Comparison of ENCODE assay signal across 9 cellular contexts in the genomic region with DNA sequence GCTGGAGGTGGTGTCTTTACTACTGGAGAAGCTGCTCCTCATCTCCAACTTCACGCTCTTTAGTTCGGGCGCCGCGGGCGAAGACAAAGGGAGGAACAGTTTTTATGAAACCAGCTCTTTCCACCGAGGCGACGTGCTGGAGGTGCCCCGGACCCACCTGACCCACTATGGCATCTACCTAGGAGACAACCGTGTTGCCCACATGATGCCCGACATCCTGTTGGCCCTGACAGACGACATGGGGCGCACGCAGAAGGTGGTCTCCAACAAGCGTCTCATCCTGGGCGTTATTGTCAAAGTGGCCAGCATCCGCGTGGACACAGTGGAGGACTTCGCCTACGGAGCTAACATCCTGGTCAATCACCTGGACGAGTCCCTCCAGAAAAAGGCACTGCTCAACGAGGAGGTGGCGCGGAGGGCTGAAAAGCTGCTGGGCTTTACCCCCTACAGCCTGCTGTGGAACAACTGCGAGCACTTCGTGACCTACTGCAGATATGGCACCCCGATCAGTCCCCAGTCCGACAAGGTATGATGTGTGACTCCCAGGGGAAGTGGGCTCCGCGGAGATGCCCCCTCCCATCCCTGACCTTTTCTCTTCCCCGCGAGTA. TPM values are rescaled to one million over a fixed set of nuclear protein-coding genes. Genes with fewer than 3 reads are reported as not detected.
DNase-seq lines count a peak whose midpoint lies in the region; ATAC-seq and TF ChIP-seq lines count a peak whose summit lies in the region.
"Had no signal": no experiment of that assay in that cellular context is flagged by ENCODE, and none has a peak within 500 bp of the region (broad histone marks: within the 10 kb centered on the region; RNA-seq: fewer than 3 reads in every experiment).

No MANE protein-coding gene starts in this region.

- H2AFZ ChIP-seq in mesenchymal stem cell (ENCODE audit: low read depth, low read length), result no peak overlapping the region

- intact Hi-C loops in testis (cut with DNase I; ENCODE audit: low total_unique reads), result no loop called here

- H3K27me3 Mint-ChIP-seq in activated CD8-positive, alpha-beta memory T cell treated with anti-CD3 and anti-CD28 coated beads, Interleukin-2, amount 10 ng/mL, durations not matched to agents 7 days and 5 days, result peaks cover 78% of the 10 kb centered on the region

- H4K8ac ChIP-seq in mesenchymal stem cell (ENCODE audit: low read length), result no peak overlapping the region

- H3K36me3 ChIP-seq in brain microvascular endothelial cell (replicated peaks) (no peaks in the 10 kb centered on the region), mesenchymal stem cell (ENCODE audit: control insufficient read depth in 1 of 2, insufficient read depth in 2 of 2, low read depth in 1 of 2, low read length in 2 of 2) (peaks cover 0 to 3% of the 10 kb centered on the region in 2 experiments), testis (ENCODE audit: low read depth, missing control alignments) (no peaks in the 10 kb centered on the region)

- no peak overlapping the region for H3K18ac ChIP-seq in mesenchymal stem cell (ENCODE audit: low read depth in 1 of 2, low read length in 2 of 2)

- no peak for TF ChIP-seq POLR2A in testis (IDR thresholded peaks at IDR 0.05)

- H3K4me3 Mint-ChIP-seq in activated CD8-positive, alpha-beta memory T cell treated with anti-CD3 and anti-CD28 coated beads, Interleukin-2, amount 10 ng/mL, durations not matched to agents 7 days and 5 days, result peak overlapping the region; percentile 71

- H3K27me3 ChIP-seq in brain microvascular endothelial cell (replicated peaks), result peaks cover 50% of the 10 kb centered on the region
- peaks cover 55 to 64% of the 10 kb centered on the region in 2 experiments for H3K27me3 ChIP-seq in mesenchymal stem cell (ENCODE audit: control insufficient read depth in 1 of 2, insufficient read depth in 1 of 2, low read length in 2 of 2)
- H3K27me3 ChIP-seq in testis, result no peaks in the 10 kb centered on the region

- H3K36me3 Mint-ChIP-seq in activated CD8-positive, alpha-beta memory T cell treated with anti-CD3 and anti-CD28 coated beads, Interleukin-2, amount 10 ng/mL, durations not matched to agents 7 days and 5 days, result no peaks in the 10 kb centered on the region

- H3K27ac ChIP-seq in brain microvascular endothelial cell (no peak overlapping the region), mesenchymal stem cell (ENCODE audit: low read length, poor library complexity, severe bottlenecking) (no peak overlapping the region), testis (no peak overlapping the region)

- no peak for TF ChIP-seq CTCF in brain microvascular endothelial cell (IDR thresholded peaks at IDR 0.05; ENCODE audit: low read depth, low read length, missing control alignments)
- TF ChIP-seq CTCF in testis (IDR thresholded peaks at IDR 0.05), result no peak

- no peak overlapping the region for H2BK120ac ChIP-seq in mesenchymal stem cell (ENCODE audit: low read depth, low read length)

- CTCF ChIA-PET in activated CD8-positive, alpha-beta memory T cell treated with anti-CD3 and anti-CD28 coated beads, Interleukin-2, amount 10 ng/mL, durations not matched to agents 7 days and 5 days (lab: Charles Lee), result interaction anchor here (0.7 kb wide), 1 partner anchor 699 kb away, joined by 3 read pairs; no protein-coding TSS in a partner anchor

- no peak for ATAC-seq in activated CD8-positive, alpha-beta memory T cell treated with anti-CD3 and anti-CD28 coated beads, Interleukin-2, amount 10 ng/mL, durations not matched to agents 7 days and 5 days
- ATAC-seq in HG02870 (IDR thresholded peaks at IDR 0.05; ENCODE audit: unreplicated experiment), result no peak

- WGBS in mesenchymal stem cell, result 4% methylated on average over 31 of the region's 33 CpGs
- WGBS in testis, 2 donors, result 5 to 6% methylated on average over 10 to 33 of the region's 33 CpGs

- peak overlapping the region; percentile 49 for H3K4me3 ChIP-seq in brain microvascular endothelial cell (ENCODE audit: low read depth, low read length)
- H3K4me3 ChIP-seq in mesenchymal stem cell (ENCODE audit: insufficient read depth in 1 of 2, low read depth in 1 of 2, low read length in 2 of 2), result peak overlapping the region; percentile 55 to 78
- peak overlapping the region; percentile 31 to 69 for H3K4me3 ChIP-seq in testis

- H4K91ac ChIP-seq in mesenchymal stem cell (ENCODE audit: low read length), result no peak overlapping the region

- H3K4ac ChIP-seq in mesenchymal stem cell (ENCODE audit: low read depth in 1 of 2, low read length in 2 of 2), result no peak overlapping the region

- DNase-seq in activated CD8-positive, alpha-beta memory T cell treated with anti-CD3 and anti-CD28 coated beads, Interleukin-2, amount 10 ng/mL, durations not matched to agents 7 days and 5 days, result no peak
- DNase-seq in activated CD8-positive, alpha-beta memory T cell treated with anti-CD3 and anti-CD28 coated beads, Interleukin-2, amount 50 U/mL, for 48 hours, result no peak
- no peak for DNase-seq in brain microvascular endothelial cell
- DNase-seq in mesenchymal stem cell, result no peak
- no peak for DNase-seq in testis
- DNase-seq in stimulated activated CD4-positive, alpha-beta T cell treated with anti-CD3 and anti-CD28 coated beads, Interleukin-2, amount 100 ng/mL, for 48 hours, result no peak
- DNase-seq in NOMO-1 (lab: John Stamatoyannopoulos, UW; ENCODE audit: unreplicated experiment in 2 of 2), result no peak
- DNase-seq: NCI-H226 had no signal

- no peak overlapping the region for H3K27ac Mint-ChIP-seq in activated CD8-positive, alpha-beta memory T cell treated with anti-CD3 and anti-CD28 coated beads, Interleukin-2, amount 10 ng/mL, durations not matched to agents 7 days and 5 days

- no peak overlapping the region for H3K9ac ChIP-seq in mesenchymal stem cell (ENCODE audit: low read length)

- no peak overlapping the region for H2BK12ac ChIP-seq in mesenchymal stem cell (ENCODE audit: low read length in 2 of 2)

- H2BK15ac ChIP-seq in mesenchymal stem cell (ENCODE audit: low read depth, poor library complexity, severe bottlenecking), result no peak overlapping the region

- no peaks in the 10 kb centered on the region for H3K9me3 Mint-ChIP-seq in activated CD8-positive, alpha-beta memory T cell treated with anti-CD3 and anti-CD28 coated beads, Interleukin-2, amount 10 ng/mL, durations not matched to agents 7 days and 5 days (ENCODE audit: low read depth)

- no peak overlapping the region for H2AK5ac ChIP-seq in mesenchymal stem cell (ENCODE audit: low read length, severe bottlenecking)

- H3K4me1 ChIP-seq in mesenchymal stem cell (ENCODE audit: control insufficient read depth, insufficient read depth, low read depth, low read length), result peaks cover 25% of the 10 kb centered on the region
- peaks cover 7% of the 10 kb centered on the region for H3K4me1 ChIP-seq in testis

- in situ Hi-C loops in brain microvascular endothelial cell (cut with HindIII; ENCODE audit: low pct_ligation_motif_present, low sequenced_read_pairs), result no loop called here

- no peaks in the 10 kb centered on the region for H3K79me1 ChIP-seq in mesenchymal stem cell (replicated peaks; ENCODE audit: low read length, poor library complexity, severe bottlenecking)

- peak overlapping the region; percentile 60 for H3K4me2 ChIP-seq in mesenchymal stem cell (ENCODE audit: low read length, poor library complexity, severe bottlenecking)

- H3K23ac ChIP-seq in mesenchymal stem cell (ENCODE audit: low read length in 2 of 2), result no peak overlapping the region

- H2BK5ac ChIP-seq in mesenchymal stem cell (ENCODE audit: low read depth, low read length, poor library complexity, severe bottlenecking), result no peak overlapping the region

- H3K14ac ChIP-seq in mesenchymal stem cell (ENCODE audit: low read length in 2 of 2), result no peak overlapping the region

- H3K9me3 ChIP-seq in mesenchymal stem cell (ENCODE audit: control insufficient read depth, low read length) (no peaks in the 10 kb centered on the region), testis (no peaks in the 10 kb centered on the region)

- H3K4me1 Mint-ChIP-seq in activated CD8-positive, alpha-beta memory T cell treated with anti-CD3 and anti-CD28 coated beads, Interleukin-2, amount 10 ng/mL, durations not matched to agents 7 days and 5 days, result peaks cover 16% of the 10 kb centered on the region

RNA-seq across cellular contexts. Expression of gene LRAT, which starts 0.6 kb away (rescaled TPM):
- total RNA-seq in activated CD8-positive, alpha-beta memory T cell treated with anti-CD3 and anti-CD28 coated beads, Interleukin-2, amount 10 ng/mL, durations not matched to agents 7 days and 5 days, result not detected
- not detected for polyA plus RNA-seq in mesenchymal stem cell (2013, experiment 1 of 2)
- not detected for polyA plus RNA-seq in mesenchymal stem cell (2013, experiment 2 of 2)
- total RNA-seq in testis, result 1 to 10 TPM; 4.6 to 6.6 TPM
- 6.9 TPM for polyA plus RNA-seq in testis (ENCODE audit: insufficient read depth, low read depth, low replicate concordance)

RNA-seq across cellular contexts. Expression of gene RBM46, which starts 36.6 kb away (rescaled TPM):
- not detected for total RNA-seq in activated CD8-positive, alpha-beta memory T cell treated with anti-CD3 and anti-CD28 coated beads, Interleukin-2, amount 10 ng/mL, durations not matched to agents 7 days and 5 days
- not detected for polyA plus RNA-seq in mesenchymal stem cell (2013, experiment 1 of 2)
- polyA plus RNA-seq in mesenchymal stem cell (2013, experiment 2 of 2), result not detected
- total RNA-seq in testis, result 10 to 100 TPM; 27.3 to 46.2 TPM
- polyA plus RNA-seq in testis (ENCODE audit: insufficient read depth, low read depth, low replicate concordance), result 42.0 TPM

Comparison
In these comparisons a context has a peak if more than half of its experiments do, and no peak if none do; other contexts are left out.
1. RNA of gene LRAT, which starts 0.6 kb away (total RNA-seq): 4.6 to 6.6 TPM in testis; not detected in activated CD8-positive, alpha-beta memory T cell treated with anti-CD3 and anti-CD28 coated beads, Interleukin-2, amount 10 ng/mL, durations not matched to agents 7 days and 5 days; every median in the first group is over 4 times any median in the second.
2. RNA of gene RBM46, which starts 36.6 kb away (total RNA-seq): 27.3 to 46.2 TPM in testis; not detected in activated CD8-positive, alpha-beta memory T cell treated with anti-CD3 and anti-CD28 coated beads, Interleukin-2, amount 10 ng/mL, durations not matched to agents 7 days and 5 days; every median in the first group is over 10 times any median in the second.
3. Peak in every context shown above with its lines, with median percentiles within 50 percentile points of each other: H3K4me3 ChIP-seq.